ENCODE assay signal across 13 cellular contexts in the genomic region with DNA sequence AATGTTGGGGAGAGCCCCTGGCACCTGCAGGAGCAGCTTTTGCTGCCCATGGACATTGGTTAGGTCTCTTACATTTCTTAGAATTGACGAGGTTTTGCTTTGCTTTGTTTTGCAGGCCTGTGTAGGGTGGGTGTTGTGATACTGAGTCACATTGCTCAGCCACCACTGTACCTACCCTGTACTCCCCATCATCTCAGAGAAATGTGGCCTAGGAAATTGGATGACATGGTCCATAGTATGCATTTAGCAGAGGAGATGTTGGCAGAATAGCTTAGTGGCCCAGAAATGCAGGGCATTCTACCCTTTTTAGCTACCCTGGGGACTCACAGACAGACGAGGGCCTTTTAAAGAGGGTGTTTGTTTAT. TPM values are rescaled to one million over a fixed set of nuclear protein-coding genes. Genes with fewer than 3 reads are reported as not detected.
DNase-seq lines count a peak whose midpoint lies in the region; ATAC-seq and TF ChIP-seq lines count a peak whose summit lies in the region.
"Had no signal": no experiment of that assay in that cellular context is flagged by ENCODE, and none has a peak within 500 bp of the region (broad histone marks: within the 10 kb centered on the region; RNA-seq: fewer than 3 reads in every experiment).

No MANE protein-coding gene starts in this region.

- no peak overlapping the region for H3K4me3 Mint-ChIP-seq in activated naive CD4-positive, alpha-beta T cell treated with anti-CD3 and anti-CD28 coated beads, Interleukin-2, amount 10 ng/mL, durations not matched to agents 7 days and 5 days
- H3K4me3 Mint-ChIP-seq in central memory CD8-positive, alpha-beta T cell = no peak overlapping the region
- H3K4me3 Mint-ChIP-seq: mesothelial cell of epicardium, neural crest cell had no signal

- TF ChIP-seq CTCF in RWPE2 (IDR thresholded peaks at IDR 0.05; ENCODE audit: poor library complexity, severe bottlenecking) (peak; percentile 4), upper lobe of right lung (IDR thresholded peaks at IDR 0.05) (peak; percentile 1)

- in situ Hi-C loops in G401 (cut with HindIII; ENCODE audit: low sequenced_read_pairs) = no loop called here

- no peak overlapping the region for H3K27ac ChIP-seq in RWPE2 (ENCODE audit: poor library complexity, severe bottlenecking)
- no peak overlapping the region for H3K27ac ChIP-seq in upper lobe of right lung
- H3K27ac ChIP-seq: coronary artery had no signal

- DNase-seq in activated naive CD4-positive, alpha-beta T cell treated with anti-CD3 and anti-CD28 coated beads, Interleukin-2, amount 10 ng/mL, durations not matched to agents 7 days and 5 days = no peak
- no peak for DNase-seq in activated naive CD4-positive, alpha-beta T cell treated with Interleukin-2 at 50 U/mL for 16 hours
- DNase-seq in RWPE2 (ENCODE audit: low spot score) (no peak), upper lobe of right lung (no peak), G401 (ENCODE audit: low spot score) (no peak), COLO829 (ENCODE audit: low spot score) (no peak)
- no peak for DNase-seq in central memory CD8-positive, alpha-beta T cell (ENCODE audit: low spot score in 2 of 2)
- DNase-seq: GF-D8, NCI-H187 had no signal

- no peaks in the 10 kb centered on the region for H3K4me1 ChIP-seq in RWPE2 (ENCODE audit: insufficient read depth, poor library complexity, severe bottlenecking)
- no peaks in the 10 kb centered on the region for H3K4me1 ChIP-seq in upper lobe of right lung

- ATAC-seq in RWPE2 (ENCODE audit: low read depth) = no peak
- ATAC-seq in central memory CD8-positive, alpha-beta T cell (replicated peaks; ENCODE audit: extremely low read depth, poor library complexity, severe bottlenecking) = no peak
- no peak for ATAC-seq in upper lobe of right lung
- ATAC-seq: Right ventricle myocardium inferior had no signal

- H3K4me3 ChIP-seq in RWPE2 (ENCODE audit: severe bottlenecking) (no peak overlapping the region), upper lobe of right lung (no peak overlapping the region)
- H3K4me3 ChIP-seq: coronary artery had no signal

- H3K36me3 Mint-ChIP-seq in activated naive CD4-positive, alpha-beta T cell treated with anti-CD3 and anti-CD28 coated beads, Interleukin-2, amount 10 ng/mL, durations not matched to agents 7 days and 5 days = peaks cover 7% of the 10 kb centered on the region
- H3K36me3 Mint-ChIP-seq in central memory CD8-positive, alpha-beta T cell (ENCODE audit: insufficient read depth) = peaks cover 1% of the 10 kb centered on the region

- H3K4me1 Mint-ChIP-seq in activated naive CD4-positive, alpha-beta T cell treated with anti-CD3 and anti-CD28 coated beads, Interleukin-2, amount 10 ng/mL, durations not matched to agents 7 days and 5 days = peaks cover 49% of the 10 kb centered on the region
- peaks cover 13% of the 10 kb centered on the region for H3K4me1 Mint-ChIP-seq in central memory CD8-positive, alpha-beta T cell
- H3K4me1 Mint-ChIP-seq: mesothelial cell of epicardium, neural crest cell had no signal

- CTCF ChIA-PET in activated naive CD4-positive, alpha-beta T cell treated with anti-CD3 and anti-CD28 coated beads, Interleukin-2, amount 10 ng/mL, durations not matched to agents 7 days and 5 days (lab: Charles Lee) = interaction anchor here (0.6 to 3.6 kb wide), 50 partner anchors 10 to 1207 kb away, joined by 3 to 44 read pairs (median 4); a partner anchor contains a TSS

- peaks cover 3% of the 10 kb centered on the region for H3K9me3 Mint-ChIP-seq in activated naive CD4-positive, alpha-beta T cell treated with anti-CD3 and anti-CD28 coated beads, Interleukin-2, amount 10 ng/mL, durations not matched to agents 7 days and 5 days
- no peaks in the 10 kb centered on the region for H3K9me3 Mint-ChIP-seq in central memory CD8-positive, alpha-beta T cell

- H3K27me3 ChIP-seq in RWPE2 (ENCODE audit: insufficient read depth, poor library complexity, severe bottlenecking) (no peaks in the 10 kb centered on the region), upper lobe of right lung (no peaks in the 10 kb centered on the region)

- peaks cover 4% of the 10 kb centered on the region for H3K27me3 Mint-ChIP-seq in activated naive CD4-positive, alpha-beta T cell treated with anti-CD3 and anti-CD28 coated beads, Interleukin-2, amount 10 ng/mL, durations not matched to agents 7 days and 5 days
- no peaks in the 10 kb centered on the region for H3K27me3 Mint-ChIP-seq in central memory CD8-positive, alpha-beta T cell

- H3K27ac Mint-ChIP-seq in activated naive CD4-positive, alpha-beta T cell treated with anti-CD3 and anti-CD28 coated beads, Interleukin-2, amount 10 ng/mL, durations not matched to agents 7 days and 5 days = peak overlapping the region; percentile 58
- H3K27ac Mint-ChIP-seq in central memory CD8-positive, alpha-beta T cell (ENCODE audit: low read depth) = peak overlapping the region; percentile 23
- H3K27ac Mint-ChIP-seq: mesothelial cell of epicardium had no signal

- intact Hi-C loops in upper lobe of right lung (cut with DNase I) = no loop called here

- H3K9me3 ChIP-seq in RWPE2 (ENCODE audit: severe bottlenecking) (no peaks in the 10 kb centered on the region), upper lobe of right lung (no peaks in the 10 kb centered on the region)

- no peaks in the 10 kb centered on the region for H3K36me3 ChIP-seq in RWPE2 (ENCODE audit: low read depth)
- no peaks in the 10 kb centered on the region for H3K36me3 ChIP-seq in upper lobe of right lung

RNA-seq across cellular contexts. Expression of a gene that starts 43.7 kb away (rescaled TPM):
- not detected for total RNA-seq in upper lobe of right lung
- total RNA-seq in G401 (2014; rRNA removed; shearing (Covaris generic)) = not detected in 2 replicates
- total RNA-seq: mesothelial cell of epicardium, neural crest cell, Right ventricle myocardium inferior had no signal
